ENCODE assay signal across 26 cellular contexts in genomic region chr6:34474754-34475153, GRCh38. TPM values are rescaled to one million over a fixed set of nuclear protein-coding genes. Genes with fewer than 3 reads are reported as not detected.
"Had no signal": no experiment of that assay in that cellular context is flagged by ENCODE, and none has a peak within 500 bp of the region (broad histone marks: within the 10 kb centered on the region; RNA-seq: fewer than 3 reads in every experiment).

No MANE protein-coding gene starts in this region.

- H3K27me3 Mint-ChIP-seq: natural killer cell treated with Interleukin-12 subunit alpha and Interleukin-12 subunit beta and Interleukin-15 and Interleukin-18, amount 100 ng/mL, for 72 hours; progenitor cell of endocrine pancreas had no signal

- DNase-seq: islet precursor cell; left ventricle myocardium inferior; midbrain; mucosa of descending colon; naive thymus-derived CD4-positive, alpha-beta T cell; ovary; right lobe of liver; stimulated activated CD4-positive, alpha-beta T cell treated with anti-CD3 and anti-CD28 coated beads, Interleukin-12 subunit alpha, Interleukin-12 subunit beta, amount 100 ng/mL, for 4 hours; stimulated activated CD4-positive, alpha-beta T cell treated with anti-CD3 and anti-CD28 coated beads, Interleukin-15, amount 100 ng/mL, for 24 hours; stimulated activated CD4-positive, alpha-beta T cell treated with anti-CD3 and anti-CD28 coated beads, Interleukin-2, amount 100 ng/mL, for 24 hours; stimulated activated CD4-positive, alpha-beta T cell treated with anti-CD3 and anti-CD28 coated beads, Interleukin-4, amount 100 ng/mL, for 1 hour; stimulated activated naive B cell treated with anti-CD40 and anti-IgM and Interleukin-4, amounts not matched to agents 10 μg/mL and 1 μg/mL and 100 μg/mL, for 72 hours; stimulated activated naive CD8-positive, alpha-beta T cell treated with anti-CD3 and anti-CD28 coated beads, Interleukin-15, Interleukin-2, amounts not matched to agents 100 U/mL and 50 U/mL, for 24 hours; stomach; testis; thyroid gland; transverse colon; upper lobe of left lung had no signal

- H3K9me3 ChIP-seq: mucosa of descending colon, ovary, right lobe of liver, stomach, testis, thyroid gland, transverse colon, vagina had no signal

- H3K4me3 Mint-ChIP-seq: naive thymus-derived CD4-positive, alpha-beta T cell; natural killer cell treated with Interleukin-12 subunit alpha and Interleukin-12 subunit beta and Interleukin-15 and Interleukin-18, amount 100 ng/mL, for 72 hours; stimulated activated naive B cell treated with anti-CD40 and anti-IgM and Interleukin-4, amounts not matched to agents 10 μg/mL and 1 μg/mL and 100 μg/mL, for 72 hours had no signal

- H3K27me3 ChIP-seq: ovary, right atrium auricular region, right lobe of liver, testis, thyroid gland, transverse colon, upper lobe of left lung, vagina had no signal

- H3K4me1 ChIP-seq: left ventricle myocardium inferior, right atrium auricular region, right lobe of liver, stomach, testis, thyroid gland, transverse colon, upper lobe of left lung, vagina had no signal

- H3K4me3 ChIP-seq: left ventricle myocardium inferior, lung, mucosa of descending colon, ovary, right atrium auricular region, right lobe of liver, stomach, testis, thyroid gland, transverse colon, upper lobe of left lung, vagina had no signal

- H3K27ac ChIP-seq: left ventricle myocardium inferior, ovary, right atrium auricular region, right lobe of liver, stomach, testis, thyroid gland, transverse colon, upper lobe of left lung, vagina had no signal

- H3K36me3 ChIP-seq: left ventricle myocardium inferior, ovary, right atrium auricular region, right lobe of liver, stomach, thyroid gland, transverse colon, upper lobe of left lung, vagina had no signal

- ATAC-seq: mucosa of descending colon; naive thymus-derived CD4-positive, alpha-beta T cell; natural killer cell treated with Interleukin-12 subunit alpha and Interleukin-12 subunit beta and Interleukin-15 and Interleukin-18, amount 100 ng/mL, for 72 hours; right lobe of liver; stimulated activated naive B cell treated with anti-CD40 and anti-IgM and Interleukin-4, amounts not matched to agents 10 μg/mL and 1 μg/mL and 100 μg/mL, for 72 hours; stimulated activated naive CD8-positive, alpha-beta T cell treated with anti-CD3 and anti-CD28 coated beads, Interleukin-15, Interleukin-2, amounts not matched to agents 100 U/mL and 50 U/mL, for 24 hours had no signal

- H3K36me3 Mint-ChIP-seq: naive thymus-derived CD4-positive, alpha-beta T cell; natural killer cell treated with Interleukin-12 subunit alpha and Interleukin-12 subunit beta and Interleukin-15 and Interleukin-18, amount 100 ng/mL, for 72 hours had no signal

- H3K9me3 Mint-ChIP-seq: natural killer cell treated with Interleukin-12 subunit alpha and Interleukin-12 subunit beta and Interleukin-15 and Interleukin-18, amount 100 ng/mL, for 72 hours had no signal

- H3K4me1 Mint-ChIP-seq: stimulated activated naive B cell treated with anti-CD40 and anti-IgM and Interleukin-4, amounts not matched to agents 10 μg/mL and 1 μg/mL and 100 μg/mL, for 72 hours had no signal

- H3K27ac Mint-ChIP-seq: natural killer cell treated with Interleukin-12 subunit alpha and Interleukin-12 subunit beta and Interleukin-15 and Interleukin-18, amount 100 ng/mL, for 72 hours; progenitor cell of endocrine pancreas; stimulated activated naive B cell treated with anti-CD40 and anti-IgM and Interleukin-4, amounts not matched to agents 10 μg/mL and 1 μg/mL and 100 μg/mL, for 72 hours had no signal

RNA-seq across cellular contexts. Expression of gene PACSIN1, which starts 8.9 kb away (rescaled TPM):
- total RNA-seq: mesenteric fat pad, omental fat pad, pulmonary artery endothelial cell had no signal
